In genomic region chr20:34180460-34181108, GRCh38 we compare ENCODE assay signal across 20 cellular contexts.
DNase-seq lines count a peak whose midpoint lies in the region; ATAC-seq, FAIRE-seq and TF ChIP-seq lines count a peak whose summit lies in the region.
"Had no signal": no experiment of that assay in that cellular context is flagged by ENCODE, and none has a peak within 500 bp of the region (broad histone marks: within the 10 kb centered on the region; RNA-seq: fewer than 3 reads in every experiment).

No MANE protein-coding gene starts in this region.

- TF ChIP-seq EP300 in HepG2 (IDR thresholded peaks at IDR 0.05; ENCODE audit: low read depth in 2 of 2, low read length in 2 of 2): no peak
- no peak for TF ChIP-seq EP300 in HepG2 (CRISPR knock-in tag; IDR thresholded peaks at IDR 0.05; ENCODE audit: borderline replicate concordance)

- H3K4me2 ChIP-seq in HepG2 (ENCODE audit: low read depth, low read length): no peak overlapping the region
- H3K4me2 ChIP-seq: A549, smooth muscle cell had no signal

- H3K9ac ChIP-seq in HepG2 (ENCODE audit: insufficient read depth, low read depth, low read length): no peak overlapping the region

- WGBS in HepG2 (ENCODE audit: low lambda C conversion rate): 68% methylated on average over 14 of the region's 14 CpGs
- 94% methylated on average over 14 of the region's 14 CpGs for WGBS in right lobe of liver (ENCODE audit: insufficient coverage, low coverage, low lambda C conversion rate, missing lambda C conversion rate)

- H3K27me3 ChIP-seq in HepG2 (ENCODE audit: control insufficient read depth in 1 of 2, insufficient read depth in 2 of 2, low read length in 2 of 2) (peaks cover 2 to 26% of the 10 kb centered on the region in 2 experiments; a peak in 4 of 5 replicates), right lobe of liver (no peaks in the 10 kb centered on the region), RWPE2 (ENCODE audit: insufficient read depth, poor library complexity, severe bottlenecking) (no peaks in the 10 kb centered on the region), kidney epithelial cell (ENCODE audit: control insufficient read depth, insufficient read depth, low read length) (no peaks in the 10 kb centered on the region), brain microvascular endothelial cell (replicated peaks) (peaks cover under 1% of the 10 kb centered on the region)

- CTCF ChIA-PET in HepG2 (lab: Yijun Ruan, JAX; ENCODE audit: low intra/inter-chr PET ratio, low total read pairs): no interaction called here

- H3K4me1 ChIP-seq in HepG2 (ENCODE audit: insufficient read depth, low read length) (peaks cover 14% of the 10 kb centered on the region), right lobe of liver (no peaks in the 10 kb centered on the region), RWPE2 (ENCODE audit: insufficient read depth, poor library complexity, severe bottlenecking) (peaks cover 10% of the 10 kb centered on the region)
- H3K4me1 ChIP-seq: A549, HAP-1 had no signal

- H3K9me3 ChIP-seq in HepG2 (ENCODE audit: low read length) (no peaks in the 10 kb centered on the region), right lobe of liver (no peaks in the 10 kb centered on the region), RWPE2 (ENCODE audit: severe bottlenecking) (no peaks in the 10 kb centered on the region)
- H3K9me3 ChIP-seq: A549, HAP-1 had no signal

- no peaks in the 10 kb centered on the region for H3K79me2 ChIP-seq in HepG2 (ENCODE audit: insufficient read depth, low read length)

- intact Hi-C loops in HepG2 (cut with micrococcal nuclease; ENCODE audit: unreplicated experiment) (no loop called here), right lobe of liver (cut with DNase I) (no loop called here)

- in situ Hi-C loops in HepG2 (cut with HindIII; ENCODE audit: extremely low pct_ligation_motif_present, low pct_unique_long_range_greater_than_20kb) (no loop called here), brain microvascular endothelial cell (cut with HindIII; ENCODE audit: low pct_ligation_motif_present, low sequenced_read_pairs) (no loop called here)

- DNase-seq in HepG2 (ENCODE audit: low spot score): no peak
- DNase-seq in right lobe of liver: no peak
- no peak for DNase-seq in RWPE2 (ENCODE audit: low spot score)
- peak; percentile 21 for DNase-seq in kidney epithelial cell (ENCODE audit: low read depth)
- no peak for DNase-seq in NCI-H82 (lab: John Stamatoyannopoulos, UW)
- no peak for DNase-seq in brain microvascular endothelial cell
- no peak for DNase-seq in NCI-H128 (lab: John Stamatoyannopoulos, UW; ENCODE audit: unreplicated experiment)
- DNase-seq: activated CD4-positive, alpha-beta T cell treated with anti-CD3 and anti-CD28 coated beads for 4 hours; activated effector memory CD4-positive, alpha-beta T cell treated with anti-CD3 and anti-CD28 coated beads, Interleukin-2, amount 50 U/mL, for 16 hours; amygdala; CD4-positive, CD25-positive, alpha-beta regulatory T cell; cerebellar nuclear complex; DMS79; effector CD8-positive, alpha-beta T cell; natural killer cell had no signal

- H3K36me3 ChIP-seq in HepG2 (replicated peaks in 1 of 2; ENCODE audit: control insufficient read depth in 1 of 2, insufficient read depth in 2 of 2, low read length in 2 of 2) (no peaks in the 10 kb centered on the region), right lobe of liver (no peaks in the 10 kb centered on the region), RWPE2 (ENCODE audit: low read depth) (no peaks in the 10 kb centered on the region), kidney epithelial cell (ENCODE audit: control insufficient read depth, insufficient read depth, low read length) (no peaks in the 10 kb centered on the region), brain microvascular endothelial cell (replicated peaks) (no peaks in the 10 kb centered on the region)
- H3K36me3 ChIP-seq: HAP-1 had no signal

- ATAC-seq in HepG2 (no peak), right lobe of liver (no peak), RWPE2 (ENCODE audit: low read depth) (peak; percentile 50), GM21367 (IDR thresholded peaks at IDR 0.05; ENCODE audit: unreplicated experiment) (no peak)
- ATAC-seq: A549, natural killer cell, SK-N-SH treated with all-trans-retinoic acid at 6 μM for 48 hours had no signal

- no peaks in the 10 kb centered on the region for H4K20me1 ChIP-seq in HepG2 (ENCODE audit: insufficient read depth, low read length)

- no TSS peak for BruUV-seq in HepG2 (replicated peaks; lab: Mats Ljungman, UMichigan)

- TF ChIP-seq CTCF in HepG2 (CRISPR knock-in tag; IDR thresholded peaks at IDR 0.05) (no peak), right lobe of liver (IDR thresholded peaks at IDR 0.05) (no peak), RWPE2 (IDR thresholded peaks at IDR 0.05; ENCODE audit: poor library complexity, severe bottlenecking) (peak; percentile 23), kidney epithelial cell (IDR thresholded peaks at IDR 0.05; ENCODE audit: insufficient read depth, low read length, poor library complexity, severe bottlenecking) (no peak), brain microvascular endothelial cell (IDR thresholded peaks at IDR 0.05; ENCODE audit: low read depth, low read length, missing control alignments) (no peak)

- H3K27ac ChIP-seq in HepG2 (ENCODE audit: extremely low read length, insufficient read depth, low read length): no peak overlapping the region
- no peak overlapping the region for H3K27ac ChIP-seq in right lobe of liver
- no peak overlapping the region for H3K27ac ChIP-seq in RWPE2 (ENCODE audit: poor library complexity, severe bottlenecking)
- no peak overlapping the region for H3K27ac ChIP-seq in brain microvascular endothelial cell
- H3K27ac ChIP-seq: A549 had no signal

- POLR2A ChIA-PET in HepG2 (lab: Yijun Ruan, JAX): no interaction called here

- H3K4me3 ChIP-seq in HepG2 (replicated peaks in 1 of 3; ENCODE audit: insufficient read depth in 1 of 3, low read depth in 2 of 3, low read length in 3 of 3) (no peak overlapping the region), right lobe of liver (no peak overlapping the region), RWPE2 (ENCODE audit: severe bottlenecking) (no peak overlapping the region), kidney epithelial cell (ENCODE audit: low read depth, low read length) (no peak overlapping the region), brain microvascular endothelial cell (ENCODE audit: low read depth, low read length) (no peak overlapping the region)
- H3K4me3 ChIP-seq: A549, HAP-1, smooth muscle cell had no signal

- TF ChIP-seq POLR2A in HepG2 (IDR thresholded peaks at IDR 0.05; ENCODE audit: insufficient read depth in 1 of 2, low read depth in 2 of 2, low read length in 2 of 2) (no peak), right lobe of liver (IDR thresholded peaks at IDR 0.05) (no peak)

- TF ChIP-seq RAD21 in HepG2 (CRISPR knock-in tag; IDR thresholded peaks at IDR 0.05): no peak

- no peak overlapping the region for H2AFZ ChIP-seq in HepG2 (ENCODE audit: low read length)

- no peak for FAIRE-seq in HepG2 (lab: Jason Lieb, UNC)
- FAIRE-seq: A549 had no signal

TF ChIP-seq in HepG2, 621 proteins besides CTCF, POLR2A, EP300 and RAD21:
- TF ChIP-seq NCOA2 (CRISPR knock-in tag; IDR thresholded peaks at IDR 0.05) (no peak), TEAD3 (CRISPR knock-in tag; optimal IDR thresholded peaks at IDR 0.05; ENCODE audit: borderline replicate concordance) (peak; percentile 35), ZNF20 (CRISPR knock-in tag; IDR thresholded peaks at IDR 0.05) (no peak)
